8 cellular contexts compared by ENCODE assay signal in genomic region chr22:26656896-26657851, GRCh38. TPM values are rescaled to one million over a fixed set of nuclear protein-coding genes. Genes with fewer than 3 reads are reported as not detected.
DNase-seq lines count a peak whose midpoint lies in the region; ATAC-seq, FAIRE-seq and TF ChIP-seq lines count a peak whose summit lies in the region.

Gene MIAT, plus strand, starts transcription at chr22:26657588.

- H3K4me3 Mint-ChIP-seq in WTC11 (peak within 1 kb of the TSS; percentile 93), chondrocyte (ENCODE audit: unreplicated experiment) (peak within 1 kb of the TSS; percentile 70), mesothelial cell of epicardium (peak within 1 kb of the TSS; percentile 69)

- H3K27me3 Mint-ChIP-seq in WTC11 (ENCODE audit: low read depth) (peaks cover 23% of the 10 kb centered on the region), chondrocyte (ENCODE audit: low read depth) (peaks cover 11% of the 10 kb centered on the region), mesothelial cell of epicardium (ENCODE audit: low read depth) (peaks cover 75% of the 10 kb centered on the region)

- FAIRE-seq in H54 (lab: Jason Lieb, UNC) = no peak

- no peak for TF ChIP-seq POLR2A in H54 (IDR thresholded peaks at IDR 0.05; ENCODE audit: low read depth, low read length)

- H3K9me3 Mint-ChIP-seq in WTC11 (no peaks in the 10 kb centered on the region), chondrocyte (ENCODE audit: low read depth) (no peaks in the 10 kb centered on the region), mesothelial cell of epicardium (no peaks in the 10 kb centered on the region)

- CTCF ChIA-PET in WTC11 (lab: Charles Lee) = interaction anchor here (0.9 to 1.7 kb wide), 9 partner anchors 8 to 297 kb away, joined by 3 to 10 read pairs (median 4); partner anchors contain the start of gene TFIP11

- H3K4me1 Mint-ChIP-seq in WTC11 = peaks cover 26% of the 10 kb centered on the region
- peaks cover 23% of the 10 kb centered on the region for H3K4me1 Mint-ChIP-seq in chondrocyte (ENCODE audit: low read depth)
- peaks cover 17% of the 10 kb centered on the region for H3K4me1 Mint-ChIP-seq in mesothelial cell of epicardium

- POLR2A ChIA-PET in WTC11 (lab: Charles Lee) = interaction anchor here (0.5 to 1.6 kb wide), 6 partner anchors 8 to 175 kb away, joined by 3 to 7 read pairs (median 4); partner anchors contain the start of genes HPS4 and SRRD

- no peaks in the 10 kb centered on the region; the same call in 1 of the 2 replicates for H3K36me3 Mint-ChIP-seq in WTC11
- H3K36me3 Mint-ChIP-seq in chondrocyte (ENCODE audit: low read depth) = no peaks in the 10 kb centered on the region
- H3K36me3 Mint-ChIP-seq in mesothelial cell of epicardium = no peaks in the 10 kb centered on the region

- no peak for TF ChIP-seq CTCF in WTC11 (IDR thresholded peaks at IDR 0.05)
- TF ChIP-seq CTCF in chondrocyte (IDR thresholded peaks at IDR 0.05) = no peak
- TF ChIP-seq CTCF in mesothelial cell of epicardium (IDR thresholded peaks at IDR 0.05; ENCODE audit: unreplicated experiment) = no peak

- ATAC-seq in HG03108 (IDR thresholded peaks at IDR 0.05; ENCODE audit: unreplicated experiment) (peak; percentile 44), WTC11 (peak; percentile 42)

- H3K27ac Mint-ChIP-seq in WTC11 = peak within 1 kb of the TSS; percentile 89
- H3K27ac Mint-ChIP-seq in chondrocyte (ENCODE audit: unreplicated experiment) = peak within 1 kb of the TSS; percentile 33
- H3K27ac Mint-ChIP-seq in mesothelial cell of epicardium = no peak within 1 kb of the TSS

- peak; percentile 83 for DNase-seq in COLO668 (lab: John Stamatoyannopoulos, UW; ENCODE audit: unreplicated experiment)
- DNase-seq in WTC11 (ENCODE audit: low spot score) = peak; percentile 81
- no peak for DNase-seq in chondrocyte (ENCODE audit: low spot score)
- DNase-seq in mesothelial cell of epicardium (ENCODE audit: low spot score in 2 of 2, unreplicated experiment in 2 of 2) = no peak
- peak; percentile 70 for DNase-seq in stimulated activated naive CD4-positive, alpha-beta T cell treated with Interleukin-2 at 50 U/mL for 16 hours (lab: John Stamatoyannopoulos, UW)
- DNase-seq in middle frontal gyrus (ENCODE audit: extremely low spot score, low spot score) = no peak
- DNase-seq in H54 (ENCODE audit: insufficient read length, low spot score) = no peak

TF ChIP-seq in WTC11, 78 proteins besides CTCF, POLR2A, EP300 and RAD21:
- TF ChIP-seq E2F5 (CRISPR knock-in tag; IDR thresholded peaks at IDR 0.05) = no peak
- 0 out of 2 replicates have a peak, but pooled peaks have one; percentile 22 for TF ChIP-seq RELA (CRISPR knock-in tag; IDR thresholded peaks at IDR 0.05; ENCODE audit: borderline replicate concordance)
- TF ChIP-seq ZNF263 (CRISPR knock-in tag; IDR thresholded peaks at IDR 0.05; ENCODE audit: low read depth) = 0 out of 2 replicates have a peak, but pooled peaks have one; percentile 47
- TF ChIP-seq PRDM15 (CRISPR knock-in tag; IDR thresholded peaks at IDR 0.05) = no peak
- TF ChIP-seq ARID4B (CRISPR knock-in tag; IDR thresholded peaks at IDR 0.05; ENCODE audit: borderline replicate concordance) = 0 out of 2 replicates have a peak, but pooled peaks have one; percentile 46
- TF ChIP-seq MAX (CRISPR knock-in tag; IDR thresholded peaks at IDR 0.05) = 0 out of 2 replicates have a peak, but pooled peaks have one; percentile 35

RNA-seq across cellular contexts. Expression of gene MIAT, which starts in this region (rescaled TPM):
- total RNA-seq in WTC11 (2021) = 50.7 to 61.6 TPM (median 58.2 TPM) in 3 replicates
- total RNA-seq in chondrocyte = 2.5 to 6.2 TPM (median 3.5 TPM) in 3 replicates
- 6.6 to 7.0 TPM (median 6.7 TPM) in 3 replicates for total RNA-seq in mesothelial cell of epicardium

Comparison
In these comparisons a context has a peak if more than half of its experiments do, and no peak if none do; other contexts are left out.
1. DNase-seq: peak in COLO668 (single experiment), WTC11 (single experiment) and stimulated activated naive CD4-positive, alpha-beta T cell treated with Interleukin-2 at 50 U/mL for 16 hours (single experiment); none in chondrocyte (single experiment), mesothelial cell of epicardium (0 of 2), middle frontal gyrus (single experiment) and H54 (single experiment).
2. Peak in every context shown above with its lines, with median percentiles within 50 percentile points of each other: H3K4me3 Mint-ChIP-seq.